ENCODE assay signal across 8 cellular contexts in the genomic region with DNA sequence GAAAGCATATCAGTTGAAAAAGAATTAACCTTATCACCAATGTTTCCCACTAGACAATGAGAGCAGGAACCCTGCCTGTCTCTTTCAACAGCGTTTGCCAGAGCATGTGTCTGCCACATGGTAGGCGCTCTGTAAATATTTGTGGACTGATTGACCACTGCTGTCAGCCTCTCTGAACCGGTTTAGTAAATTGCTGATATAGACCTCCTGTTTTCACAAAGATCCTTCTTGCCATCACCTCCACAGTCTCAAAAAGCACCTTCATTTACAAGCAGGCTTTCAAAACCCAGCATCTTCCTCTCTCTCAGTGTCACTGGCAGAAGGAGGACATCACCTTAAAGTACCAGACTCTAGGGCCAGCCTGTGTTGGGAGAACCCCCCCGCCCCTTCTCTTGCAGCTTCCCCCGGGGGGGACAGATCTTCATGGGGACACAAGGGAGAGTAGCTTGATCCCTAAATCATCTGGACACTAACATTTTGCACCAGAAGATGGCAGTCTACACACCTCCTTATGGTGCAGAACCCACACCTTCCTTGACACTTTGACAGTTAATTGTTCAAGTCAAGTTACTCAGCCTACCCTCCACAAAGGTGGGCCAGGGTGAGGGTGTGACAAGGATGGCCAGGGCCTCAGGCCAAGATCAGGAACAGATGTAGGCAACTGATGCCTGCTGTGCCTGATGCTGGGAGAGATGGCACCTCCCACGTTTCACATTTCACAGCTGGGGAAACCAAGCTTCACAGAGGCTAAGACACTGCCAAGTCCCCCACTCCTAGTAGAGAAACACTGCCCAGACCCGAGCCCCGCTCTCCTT. TPM values are rescaled to one million over a fixed set of nuclear protein-coding genes. Genes with fewer than 3 reads are reported as not detected.
A peak's percentile ranks its signal among the peaks of the same experiment; 100 is the strongest.
DNase-seq lines count a peak whose midpoint lies in the region; ATAC-seq lines count a peak whose summit lies in the region.

No MANE protein-coding gene starts in this region.

- H3K27ac Mint-ChIP-seq in activated CD8-positive, alpha-beta memory T cell treated with anti-CD3 and anti-CD28 coated beads, Interleukin-2, amount 10 ng/mL, durations not matched to agents 7 days and 5 days: no peak overlapping the region
- peak overlapping the region; percentile 51 to 93 (median 85) for H3K27ac Mint-ChIP-seq in naive thymus-derived CD8-positive, alpha-beta T cell

- POLR2A ChIA-PET in naive thymus-derived CD8-positive, alpha-beta T cell (lab: Charles Lee): interaction anchor here (0.6 to 34.6 kb wide), 11 partner anchors 13 to 140 kb away, joined by 3 to 629 read pairs (median 5); a partner anchor contains a TSS

- H3K9me3 Mint-ChIP-seq in activated CD8-positive, alpha-beta memory T cell treated with anti-CD3 and anti-CD28 coated beads, Interleukin-2, amount 10 ng/mL, durations not matched to agents 7 days and 5 days (ENCODE audit: low read depth): no peaks in the 10 kb centered on the region
- no peaks in the 10 kb centered on the region for H3K9me3 Mint-ChIP-seq in naive thymus-derived CD8-positive, alpha-beta T cell

- no peak overlapping the region for H3K4me3 Mint-ChIP-seq in activated CD8-positive, alpha-beta memory T cell treated with anti-CD3 and anti-CD28 coated beads, Interleukin-2, amount 10 ng/mL, durations not matched to agents 7 days and 5 days
- peak overlapping the region in 1 of 10 donors; percentile 19 for H3K4me3 Mint-ChIP-seq in naive thymus-derived CD8-positive, alpha-beta T cell

- H3K4me1 Mint-ChIP-seq in activated CD8-positive, alpha-beta memory T cell treated with anti-CD3 and anti-CD28 coated beads, Interleukin-2, amount 10 ng/mL, durations not matched to agents 7 days and 5 days: peaks cover 16% of the 10 kb centered on the region
- peaks cover 7 to 31% (median 20%) of the 10 kb centered on the region in 4 donors for H3K4me1 Mint-ChIP-seq in naive thymus-derived CD8-positive, alpha-beta T cell

- DNase-seq in NCI-H510A treated with DMSO at 0.1 percent for 48 hours (lab: John Stamatoyannopoulos, UW): peak; percentile 60
- DNase-seq in NCI-H510A (lab: John Stamatoyannopoulos, UW): no peak
- DNase-seq in NCI-H748 (lab: John Stamatoyannopoulos, UW; ENCODE audit: unreplicated experiment): peak; percentile 81
- DNase-seq in activated CD8-positive, alpha-beta memory T cell treated with anti-CD3 and anti-CD28 coated beads, Interleukin-2, amount 10 ng/mL, durations not matched to agents 7 days and 5 days: peak; percentile 68
- peak in 9 of 10 donors; percentile 39 to 83 (median 72) for DNase-seq in naive thymus-derived CD8-positive, alpha-beta T cell
- no peak for DNase-seq in COLO829 (ENCODE audit: low spot score)

- H3K27me3 Mint-ChIP-seq in activated CD8-positive, alpha-beta memory T cell treated with anti-CD3 and anti-CD28 coated beads, Interleukin-2, amount 10 ng/mL, durations not matched to agents 7 days and 5 days: peaks cover 3% of the 10 kb centered on the region
- no peaks in the 10 kb centered on the region for H3K27me3 Mint-ChIP-seq in naive thymus-derived CD8-positive, alpha-beta T cell

- CTCF ChIA-PET in activated CD8-positive, alpha-beta memory T cell treated with anti-CD3 and anti-CD28 coated beads, Interleukin-2, amount 10 ng/mL, durations not matched to agents 7 days and 5 days (lab: Charles Lee): interaction anchor here (0.7 to 4.9 kb wide), 48 partner anchors 9 to 627 kb away, joined by 3 to 65 read pairs (median 4); a partner anchor contains a TSS

- peak; percentile 56 for ATAC-seq in HG03103 (IDR thresholded peaks at IDR 0.05; ENCODE audit: low read depth, unreplicated experiment)
- ATAC-seq in activated CD8-positive, alpha-beta memory T cell treated with anti-CD3 and anti-CD28 coated beads, Interleukin-2, amount 10 ng/mL, durations not matched to agents 7 days and 5 days: peak; percentile 94
- peak; percentile 84 for ATAC-seq in esophagus mucosa
- ATAC-seq in naive thymus-derived CD8-positive, alpha-beta T cell: peak; percentile 95 to 97

- H3K36me3 Mint-ChIP-seq in activated CD8-positive, alpha-beta memory T cell treated with anti-CD3 and anti-CD28 coated beads, Interleukin-2, amount 10 ng/mL, durations not matched to agents 7 days and 5 days: no peaks in the 10 kb centered on the region
- no peaks in the 10 kb centered on the region for H3K36me3 Mint-ChIP-seq in naive thymus-derived CD8-positive, alpha-beta T cell

RNA-seq across cellular contexts. Expression of a gene that starts 37.8 kb away (rescaled TPM):
- total RNA-seq in activated CD8-positive, alpha-beta memory T cell treated with anti-CD3 and anti-CD28 coated beads, Interleukin-2, amount 10 ng/mL, durations not matched to agents 7 days and 5 days: 10 to 100 TPM; 50.5 to 67.1 TPM
- 37.0 TPM for total RNA-seq in esophagus mucosa
- total RNA-seq in naive thymus-derived CD8-positive, alpha-beta T cell: 100 to 1,000 TPM; 128 to 136 TPM
- 10 to 100 TPM; 31.6 to 42.9 (median 36.9) TPM for polyA plus RNA-seq in naive thymus-derived CD8-positive, alpha-beta T cell

Comparison
In these comparisons a context has a peak if more than half of its experiments do, and no peak if none do; other contexts are left out.
1. DNase-seq: peak in NCI-H510A treated with DMSO at 0.1 percent for 48 hours (single experiment), NCI-H748 (single experiment), activated CD8-positive, alpha-beta memory T cell treated with anti-CD3 and anti-CD28 coated beads, Interleukin-2, amount 10 ng/mL, durations not matched to agents 7 days and 5 days (single experiment) and naive thymus-derived CD8-positive, alpha-beta T cell (9 of 10); none in NCI-H510A (single experiment) and COLO829 (single experiment).
2. Peak in every context shown above with its lines, with median percentiles within 50 percentile points of each other: ATAC-seq.